8 cellular contexts compared by ENCODE assay signal in the genomic region with DNA sequence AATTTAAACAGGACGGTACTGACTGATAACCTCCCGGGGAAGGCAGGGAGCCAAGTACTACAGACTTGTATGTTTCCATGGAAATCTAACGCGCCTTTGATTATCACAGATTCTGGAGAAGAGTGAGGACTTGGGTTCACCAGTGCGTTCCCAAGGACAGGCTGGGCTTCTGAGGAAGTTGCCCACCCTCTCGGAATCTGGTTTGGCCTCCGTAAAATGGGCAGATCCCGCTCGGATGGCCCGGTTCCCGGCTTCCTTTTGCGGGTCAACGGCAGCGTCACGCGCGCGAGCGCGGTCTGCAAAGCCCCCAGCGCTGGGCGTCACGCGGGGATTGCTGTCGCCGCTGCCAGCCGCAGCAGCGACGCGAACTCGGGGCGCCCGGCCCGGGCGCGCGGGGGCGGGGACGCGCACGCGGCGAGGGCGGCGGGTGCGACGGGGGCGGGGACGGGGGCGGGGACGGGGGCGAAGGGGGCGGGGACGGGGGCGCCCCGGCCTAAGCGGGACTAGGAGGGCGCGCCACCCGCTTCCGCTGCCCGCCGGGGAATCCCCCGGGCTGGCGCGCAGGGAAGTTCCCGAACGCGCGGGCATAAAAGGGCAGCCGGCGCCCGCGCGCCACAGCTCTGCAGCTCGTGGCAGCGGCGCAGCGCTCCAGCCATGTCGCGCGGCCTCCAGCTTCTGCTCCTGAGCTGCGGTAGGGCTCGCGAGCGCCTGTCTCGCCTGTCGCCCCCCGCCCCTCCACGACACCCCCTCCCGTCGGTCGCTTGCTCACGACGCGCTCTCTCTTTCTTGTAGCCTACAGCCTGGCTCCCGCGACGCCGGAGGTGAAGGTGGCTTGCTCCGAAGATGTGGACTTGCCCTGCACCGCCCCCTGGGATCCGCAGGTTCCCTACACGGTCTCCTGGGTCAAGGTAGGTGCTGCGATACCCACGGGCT. TPM values are rescaled to one million over a fixed set of nuclear protein-coding genes. Genes with fewer than 3 reads are reported as not detected.
DNase-seq lines count a peak whose midpoint lies in the region; TF ChIP-seq lines count a peak whose summit lies in the region.

A gene with protein sequence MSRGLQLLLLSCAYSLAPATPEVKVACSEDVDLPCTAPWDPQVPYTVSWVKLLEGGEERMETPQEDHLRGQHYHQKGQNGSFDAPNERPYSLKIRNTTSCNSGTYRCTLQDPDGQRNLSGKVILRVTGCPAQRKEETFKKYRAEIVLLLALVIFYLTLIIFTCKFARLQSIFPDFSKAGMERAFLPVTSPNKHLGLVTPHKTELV (plus strand): TSS at position 615 of the 933 bp plus-strand sequence. CDS start 40 bp downstream, at position 655.

- H3K27me3 ChIP-seq in skeletal muscle tissue (ENCODE audit: control insufficient read depth in 3 of 3, insufficient read depth in 3 of 3, low read length in 3 of 3): peaks cover 0 to 4% (median 0%) of the 10 kb centered on the region in 3 donors

- no peaks in the 10 kb centered on the region for H3K9me3 ChIP-seq in skeletal muscle tissue (ENCODE audit: control insufficient read depth in 3 of 3, low read length in 3 of 3)

- H3K4me3 ChIP-seq in astrocyte of the spinal cord (ENCODE audit: low read depth, low read length) (peak within 1 kb of the TSS; percentile 66), iPS-11a (ENCODE audit: low read depth, low read length) (peak within 1 kb of the TSS; percentile 73), skeletal muscle tissue (ENCODE audit: low read length in 3 of 3) (peak within 1 kb of the TSS; percentile 60 to 77 (median 69))

- peaks cover 5 to 11% (median 6%) of the 10 kb centered on the region in 3 donors for H3K4me1 ChIP-seq in skeletal muscle tissue (ENCODE audit: control insufficient read depth in 3 of 3, insufficient read depth in 3 of 3, low read length in 3 of 3)

- no peaks in the 10 kb centered on the region for H3K36me3 ChIP-seq in skeletal muscle tissue (ENCODE audit: control insufficient read depth in 3 of 3, insufficient read depth in 3 of 3, low read length in 3 of 3)

- in situ Hi-C loops in astrocyte of the spinal cord (cut with HindIII; ENCODE audit: low sequenced_read_pairs): no loop called here

- peak; percentile 95 for DNase-seq in GM10266 (ENCODE audit: extremely low spot score)
- DNase-seq in H4 (ENCODE audit: low spot score): peak; percentile 13
- peak; percentile 73 for DNase-seq in M059J (ENCODE audit: low read depth)
- peak; percentile 52 for DNase-seq in T1000 (lab: John Stamatoyannopoulos, UW)
- no peak for DNase-seq in astrocyte of the spinal cord (ENCODE audit: low read depth, low spot score)
- no peak for DNase-seq in GOT3 (lab: John Stamatoyannopoulos, UW)

- H3K9ac ChIP-seq in skeletal muscle tissue (ENCODE audit: low read depth in 1 of 3, low read length in 3 of 3): peak within 1 kb of the TSS; percentile 41 to 77 (median 51)

- no peak within 1 kb of the TSS for H3K27ac ChIP-seq in skeletal muscle tissue (ENCODE audit: low read depth, low read length)

- peak; percentile 8 for TF ChIP-seq CTCF in GM10266 (IDR thresholded peaks at IDR 0.05; ENCODE audit: control insufficient read depth, insufficient read depth, low read depth, missing control alignments)
- TF ChIP-seq CTCF in astrocyte of the spinal cord (IDR thresholded peaks at IDR 0.05; ENCODE audit: low read depth, low read length): peak; percentile 21

RNA-seq across cellular contexts. Expression of the gene that starts here (rescaled TPM):
- 3.8 and 5.3 TPM in 2 replicates for total RNA-seq in H4 (2014; rRNA removed; shearing (Covaris generic))
- 6.8 and 8.9 TPM in 2 replicates for total RNA-seq in M059J (2014; rRNA removed; shearing (Covaris generic))
- 13.6 TPM for total RNA-seq in skeletal muscle tissue

Comparison
In these comparisons a context has a peak if more than half of its experiments do, and no peak if none do; other contexts are left out.
1. DNase-seq: peak in GM10266 (single experiment), H4 (single experiment), M059J (single experiment) and T1000 (single experiment); none in astrocyte of the spinal cord (single experiment) and GOT3 (single experiment).
2. Peak in every context shown above with its lines, with median percentiles within 50 percentile points of each other: H3K4me3 ChIP-seq.